In genomic region chr6:15691250-15691869, GRCh38 we compare ENCODE assay signal across 8 cellular contexts. TPM values are rescaled to one million over a fixed set of nuclear protein-coding genes. Genes with fewer than 3 reads are reported as not detected.
A peak's percentile ranks its signal among the peaks of the same experiment; 100 is the strongest.
DNase-seq lines count a peak whose midpoint lies in the region; ATAC-seq, FAIRE-seq and TF ChIP-seq lines count a peak whose summit lies in the region.

No MANE protein-coding gene starts in this region.

- peak; percentile 100 for TF ChIP-seq CTCF in brain (conservative IDR thresholded peaks at IDR 0.05)

- peak overlapping the region in 2 of 5 experiments; percentile 11 to 60 for H3K27ac Mint-ChIP-seq in brain

- H3K4me3 Mint-ChIP-seq in brain = peak overlapping the region in 3 of 5 experiments; percentile 6 to 44 (median 22)

- H3K36me3 Mint-ChIP-seq in brain = no peaks in the 10 kb centered on the region

- peaks cover 17% of the 10 kb centered on the region for H3K27me3 Mint-ChIP-seq in brain

- DNase-seq in 8988T (peak; percentile 62), NCI-H2107 (lab: John Stamatoyannopoulos, UW) (peak; percentile 80), iPS-NIHi11 (ENCODE audit: low spot score) (peak; percentile 93), smooth muscle cell of the brain vasculature (ENCODE audit: low read depth, low spot score) (peak; percentile 77)

- ATAC-seq in GM18508 (IDR thresholded peaks at IDR 0.05; ENCODE audit: insufficient read depth, unreplicated experiment) = peak; percentile 77
- peak; percentile 67 for ATAC-seq in HG03060 (IDR thresholded peaks at IDR 0.05; ENCODE audit: low read depth, unreplicated experiment)

- peaks cover 8% of the 10 kb centered on the region for H3K4me1 Mint-ChIP-seq in brain

- H3K9me3 Mint-ChIP-seq in brain = peaks cover 0 to 4% (median 2%) of the 10 kb centered on the region in 5 experiments

- peak; percentile 73 for FAIRE-seq in TTC549 (lab: Jason Lieb, UNC)

RNA-seq across cellular contexts. Expression of gene DTNBP1, which starts 28.5 kb away (rescaled TPM):
- 33.1 TPM for polyA plus RNA-seq in brain (ENCODE audit: insufficient read depth, low read depth, low replicate concordance)

Comparison
In these comparisons a context has a peak if more than half of its experiments do, and no peak if none do; other contexts are left out.
1. Peak in every context shown above with its lines: DNase-seq and ATAC-seq.